ENCODE assay signal across 2 cellular contexts in genomic region chr2:150612957-150613710, GRCh38.
A peak's percentile ranks its signal among the peaks of the same experiment; 100 is the strongest.
TF ChIP-seq lines count a peak whose summit lies in the region.

No MANE protein-coding gene starts in this region.

TF ChIP-seq in liver, 16 proteins besides CTCF, POLR2A, EP300 and RAD21 (continued from another document):
- TF ChIP-seq MAX (IDR thresholded peaks at IDR 0.05), result peak; percentile 33
- TF ChIP-seq JUND (IDR thresholded peaks at IDR 0.05), result peak in 1 of 2 donors; percentile 10
- no peak for TF ChIP-seq NR2F2 (IDR thresholded peaks at IDR 0.05)
- no peak for TF ChIP-seq HNF4G (IDR thresholded peaks at IDR 0.05)
- peak; percentile 12 for TF ChIP-seq FOXA2 (IDR thresholded peaks at IDR 0.05)
- TF ChIP-seq ATF3 (IDR thresholded peaks at IDR 0.05), result no peak

TF ChIP-seq in HepG2, 621 proteins besides CTCF, POLR2A, EP300 and RAD21 (continued from another document):
- no peak for TF ChIP-seq ZHX2 (IDR thresholded peaks at IDR 0.05; ENCODE audit: low read depth)
- no peak for TF ChIP-seq ZHX2 (CRISPR knock-in tag; IDR thresholded peaks at IDR 0.05; ENCODE audit: borderline replicate concordance)
- TF ChIP-seq GATAD2A (CRISPR knock-in tag; IDR thresholded peaks at IDR 0.05), result no peak
- TF ChIP-seq SMAD3 (CRISPR knock-in tag; IDR thresholded peaks at IDR 0.05), result no peak
- TF ChIP-seq ZNF18 (CRISPR knock-in tag; IDR thresholded peaks at IDR 0.05; ENCODE audit: insufficient replicate concordance), result no peak
- TF ChIP-seq PHF21A (CRISPR knock-in tag; IDR thresholded peaks at IDR 0.05), result no peak
- no peak for TF ChIP-seq ZNF784 (CRISPR knock-in tag; IDR thresholded peaks at IDR 0.05; ENCODE audit: borderline replicate concordance)
- no peak for TF ChIP-seq RFXAP (CRISPR knock-in tag; IDR thresholded peaks at IDR 0.05; ENCODE audit: borderline replicate concordance)
- TF ChIP-seq KLF13 (CRISPR knock-in tag; IDR thresholded peaks at IDR 0.05), result no peak
- TF ChIP-seq KLF12 (CRISPR knock-in tag; IDR thresholded peaks at IDR 0.05; ENCODE audit: borderline replicate concordance), result no peak
